In the genomic region with DNA sequence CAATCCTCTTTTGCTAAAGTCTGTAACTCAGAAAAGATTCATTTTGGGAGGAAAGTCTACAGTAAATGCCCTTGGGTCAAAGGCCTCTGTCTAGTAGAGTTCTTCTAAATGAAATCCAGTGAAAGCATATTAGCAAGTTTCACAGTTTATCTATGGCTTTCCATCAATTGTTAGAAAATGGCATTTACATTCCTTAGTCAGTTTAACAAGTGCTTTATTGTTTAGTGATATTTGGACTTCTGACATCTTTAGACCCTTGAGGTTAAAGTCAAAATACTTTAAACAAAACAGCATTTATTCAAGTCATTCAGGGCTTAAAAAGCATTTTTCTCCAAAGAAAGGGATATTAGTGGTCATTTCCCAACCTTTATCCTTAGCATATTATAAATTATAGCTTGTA, we compare ENCODE assay signal across 19 cellular contexts.
"Had no signal": no experiment of that assay in that cellular context is flagged by ENCODE, and none has a peak within 500 bp of the region (broad histone marks: within the 10 kb centered on the region; RNA-seq: fewer than 3 reads in every experiment).

No MANE protein-coding gene starts in this region.

- H3K36me3 ChIP-seq: gastrocnemius medialis, heart right ventricle, left ventricle myocardium inferior, suprapubic skin, thyroid gland, upper lobe of left lung, uterus had no signal

- H3K9me3 ChIP-seq: gastrocnemius medialis, left ventricle myocardium inferior, suprapubic skin, thyroid gland, upper lobe of left lung, uterus had no signal

- H3K27ac ChIP-seq: gastrocnemius medialis, heart right ventricle, left ventricle myocardium inferior, suprapubic skin, thyroid gland, upper lobe of left lung, uterus had no signal

- H3K27ac Mint-ChIP-seq: naive thymus-derived CD4-positive, alpha-beta T cell; stimulated activated effector memory CD8-positive, alpha-beta T cell treated with anti-CD3 and anti-CD28 coated beads, Interleukin-12 subunit alpha, Interleukin-12 subunit beta, amount 100 ng/mL, for 72 hours had no signal

- DNase-seq: effector memory CD4-positive, alpha-beta T cell; gastrocnemius medialis; heart right ventricle; hypothalamus; islet precursor cell; left ventricle myocardium inferior; mesendoderm; naive thymus-derived CD4-positive, alpha-beta T cell; posterior cingulate gyrus; small intestine; stimulated activated CD4-positive, alpha-beta T cell treated with anti-CD3 and anti-CD28 coated beads, Interleukin-4, amount 100 ng/mL, for 1 hour; stimulated activated CD8-positive, alpha-beta memory T cell treated with anti-CD3 and anti-CD28 coated beads, Interleukin-4, amount 100 ng/mL, for 48 hours; stimulated activated naive CD8-positive, alpha-beta T cell treated with anti-CD3 and anti-CD28 coated beads, Interleukin-15, Interleukin-2, amounts not matched to agents 100 U/mL and 50 U/mL, for 24 hours; thyroid gland; upper lobe of left lung; uterus had no signal

- FAIRE-seq: small intestine had no signal

- H3K4me3 ChIP-seq: gastrocnemius medialis, heart right ventricle, left ventricle myocardium inferior, suprapubic skin, thyroid gland, upper lobe of left lung, uterus had no signal

- H3K4me3 Mint-ChIP-seq: naive thymus-derived CD4-positive, alpha-beta T cell; stimulated activated effector memory CD8-positive, alpha-beta T cell treated with anti-CD3 and anti-CD28 coated beads, Interleukin-12 subunit alpha, Interleukin-12 subunit beta, amount 100 ng/mL, for 72 hours had no signal

- H3K36me3 Mint-ChIP-seq: stimulated activated effector memory CD8-positive, alpha-beta T cell treated with anti-CD3 and anti-CD28 coated beads, Interleukin-12 subunit alpha, Interleukin-12 subunit beta, amount 100 ng/mL, for 72 hours had no signal

- ATAC-seq: esophagus mucosa; gastrocnemius medialis; heart right ventricle; naive thymus-derived CD4-positive, alpha-beta T cell; stimulated activated effector memory CD8-positive, alpha-beta T cell treated with anti-CD3 and anti-CD28 coated beads, Interleukin-12 subunit alpha, Interleukin-12 subunit beta, amount 100 ng/mL, for 72 hours; stimulated activated naive CD8-positive, alpha-beta T cell treated with anti-CD3 and anti-CD28 coated beads, Interleukin-15, Interleukin-2, amounts not matched to agents 100 U/mL and 50 U/mL, for 24 hours had no signal

- H3K27me3 ChIP-seq: gastrocnemius medialis, heart right ventricle, suprapubic skin, thyroid gland, upper lobe of left lung, uterus had no signal
